In genomic region chr4:48081196-48081595, GRCh38 we compare ENCODE assay signal across 26 cellular contexts. TPM values are rescaled to one million over a fixed set of nuclear protein-coding genes. Genes with fewer than 3 reads are reported as not detected.
DNase-seq lines count a peak whose midpoint lies in the region; ATAC-seq and TF ChIP-seq lines count a peak whose summit lies in the region.
"Had no signal": no experiment of that assay in that cellular context is flagged by ENCODE, and none has a peak within 500 bp of the region (broad histone marks: within the 10 kb centered on the region; RNA-seq: fewer than 3 reads in every experiment).

No MANE protein-coding gene starts in this region.

- peaks cover 8% of the 10 kb centered on the region for H3F3A ChIP-seq in SK-N-SH (replicated peaks; ENCODE audit: insufficient read depth)

- no peak overlapping the region for H2AK5ac ChIP-seq in mesendoderm (ENCODE audit: low read length)

- H3K9me2 ChIP-seq in SK-N-SH = no peaks in the 10 kb centered on the region

- TF ChIP-seq EP300 in SK-N-SH (IDR thresholded peaks at IDR 0.05; ENCODE audit: borderline replicate concordance in 1 of 2, low read depth in 1 of 2, low read length in 1 of 2) = peak in 1 of 2 experiments; percentile 18; a peak in 1 of 4 replicates

- H3K27me3 ChIP-seq in SK-N-SH (ENCODE audit: insufficient read depth) (no peaks in the 10 kb centered on the region), mesendoderm (ENCODE audit: insufficient read depth, low read length, poor library complexity) (no peaks in the 10 kb centered on the region)
- H3K27me3 ChIP-seq: adrenal gland, BE2C, left lung, tibial nerve had no signal

- H3K9ac ChIP-seq in SK-N-SH (no peak overlapping the region), mesendoderm (ENCODE audit: low read length) (no peak overlapping the region)

- H3K79me2 ChIP-seq in SK-N-SH (ENCODE audit: insufficient read depth) (no peaks in the 10 kb centered on the region), mesendoderm (ENCODE audit: control insufficient read depth, insufficient read depth, low read length) (no peaks in the 10 kb centered on the region)

- 17% methylated on average over 1 of the region's 1 CpG for WGBS in SK-N-SH (ENCODE audit: low lambda C conversion rate)
- WGBS in mesendoderm (ENCODE audit: extremely low coverage, insufficient coverage, low lambda C conversion rate) = no CpG with 5 or more reads among the region's 1 CpG

- peaks cover 4 to 15% of the 10 kb centered on the region in 2 experiments; a peak in 2 of 4 replicates for H3K4me1 ChIP-seq in SK-N-SH (ENCODE audit: control insufficient read depth in 1 of 2, insufficient read depth in 2 of 2, low read depth in 1 of 2, low read length in 1 of 2)
- H3K4me1 ChIP-seq in mesendoderm (ENCODE audit: control insufficient read depth, low read depth, low read length) = peaks cover 2% of the 10 kb centered on the region
- H3K4me1 ChIP-seq: BE2C, left lung, psoas muscle, tibial nerve had no signal

- no peak overlapping the region for H2BK15ac ChIP-seq in mesendoderm (replicated peaks; ENCODE audit: low read depth)

- H3K9me3 ChIP-seq in SK-N-SH = no peaks in the 10 kb centered on the region
- H3K9me3 ChIP-seq: adrenal gland, BE2C, left lung, psoas muscle, tibial nerve had no signal

- H3K4me2 ChIP-seq in SK-N-SH (no peak overlapping the region; the same call in 1 of the 2 replicates), mesendoderm (ENCODE audit: low read length) (no peak overlapping the region)

- no peak overlapping the region for H3K4ac ChIP-seq in mesendoderm (ENCODE audit: low read depth, low read length)

- H2BK5ac ChIP-seq in mesendoderm (ENCODE audit: low read length) = no peak overlapping the region

- POLR2A ChIA-PET in SK-N-SH (lab: Yijun Ruan, JAX) = no interaction called here

- in situ Hi-C loops in ACHN (cut with HindIII; ENCODE audit: low pct_ligation_motif_present, low pct_unique_long_range_greater_than_20kb, low sequenced_read_pairs) = no loop called here

- no peak for TF ChIP-seq RAD21 in SK-N-SH (IDR thresholded peaks at IDR 0.05; ENCODE audit: low read length)

- H3K23ac ChIP-seq in mesendoderm (ENCODE audit: low read length) = no peak overlapping the region

- H3K79me1 ChIP-seq in mesendoderm (ENCODE audit: low read length) = no peaks in the 10 kb centered on the region

- no peak overlapping the region for H2BK120ac ChIP-seq in mesendoderm (ENCODE audit: low read depth, low read length)

- no peak overlapping the region for H4K5ac ChIP-seq in mesendoderm (ENCODE audit: low read length)

- H3K4me3 ChIP-seq in SK-N-SH (ENCODE audit: low read depth in 2 of 2, low read length in 1 of 2) = no peak overlapping the region
- no peak overlapping the region for H3K4me3 ChIP-seq in fibroblast of the aortic adventitia (ENCODE audit: low read depth, low read length)
- H3K4me3 ChIP-seq in mesendoderm (ENCODE audit: low read length) = no peak overlapping the region
- H3K4me3 ChIP-seq: adrenal gland, left lung, psoas muscle, SK-N-MC, tibial nerve had no signal

- H2AFZ ChIP-seq in SK-N-SH (ENCODE audit: low read depth) = no peak overlapping the region

- ATAC-seq in HG02759 (IDR thresholded peaks at IDR 0.05; ENCODE audit: unreplicated experiment) = no peak
- no peak for ATAC-seq in GM18907 (IDR thresholded peaks at IDR 0.05; ENCODE audit: unreplicated experiment)
- ATAC-seq: left lung, psoas muscle had no signal

- no peak overlapping the region for H3K56ac ChIP-seq in mesendoderm (ENCODE audit: low read length)

- H3K27ac ChIP-seq in SK-N-SH (ENCODE audit: low read depth in 2 of 2, low read length in 1 of 2) = peak overlapping the region in 1 of 2 experiments; percentile 39; a peak in 1 of 4 replicates
- H3K27ac ChIP-seq in mesendoderm (ENCODE audit: low read depth, low read length) = no peak overlapping the region
- H3K27ac ChIP-seq: adrenal gland, left lung, psoas muscle, SK-N-MC, tibial nerve had no signal

- DNase-seq in ACHN (peak; percentile 4), ELR (ENCODE audit: low read depth) (peak; percentile 55), SK-N-SH (no peak), fibroblast of the aortic adventitia (ENCODE audit: low read depth) (peak; percentile 54), mesendoderm (no peak), cerebellar nuclear complex (lab: John Stamatoyannopoulos, UW) (no peak)
- DNase-seq: activated CD4-positive, alpha-beta memory T cell treated with anti-CD3 and anti-CD28 coated beads for 36 hours; activated naive CD4-positive, alpha-beta T cell; adrenal gland; BE2C; COR-L47; DMS53; GDM1; hypothalamus; left lung; naive B cell; NCI-H1048; NCI-H1694 treated with DMSO at 0.1 percent for 48 hours; NCI-H510A treated with DMSO at 0.1 percent for 48 hours; occipital lobe; psoas muscle; stimulated activated CD4-positive, alpha-beta T cell treated with anti-CD3 and anti-CD28 coated beads, Interleukin-4, amount 100 ng/mL, for 24 hours had no signal

- H3K18ac ChIP-seq in mesendoderm (ENCODE audit: low read length) = no peak overlapping the region

- CTCF ChIA-PET in SK-N-SH (lab: Yijun Ruan, JAX) = interaction anchor here (2.0 kb wide), 1 partner anchor 78 kb away, joined by 9 read pairs; no protein-coding TSS in a partner anchor

- H4K20me1 ChIP-seq in SK-N-SH (ENCODE audit: insufficient read depth) = no peaks in the 10 kb centered on the region

- H3K36me3 ChIP-seq in SK-N-SH (replicated peaks in 1 of 2; ENCODE audit: control insufficient read depth in 1 of 2, insufficient read depth in 2 of 2, low read length in 1 of 2) = no peaks in the 10 kb centered on the region
- H3K36me3 ChIP-seq in mesendoderm (ENCODE audit: control insufficient read depth, insufficient read depth, low read length) = no peaks in the 10 kb centered on the region
- H3K36me3 ChIP-seq: adrenal gland, BE2C, left lung, tibial nerve had no signal

- no peak overlapping the region for H4K8ac ChIP-seq in mesendoderm (ENCODE audit: low read depth, low read length)

- no peak for TF ChIP-seq CTCF in SK-N-SH (IDR thresholded peaks at IDR 0.05)
- no peak for TF ChIP-seq CTCF in fibroblast of the aortic adventitia (IDR thresholded peaks at IDR 0.05; ENCODE audit: insufficient read depth, low read length)

TF ChIP-seq in SK-N-SH, 30 proteins besides CTCF, POLR2A, EP300 and RAD21:
- TF ChIP-seq, protein P1, sequence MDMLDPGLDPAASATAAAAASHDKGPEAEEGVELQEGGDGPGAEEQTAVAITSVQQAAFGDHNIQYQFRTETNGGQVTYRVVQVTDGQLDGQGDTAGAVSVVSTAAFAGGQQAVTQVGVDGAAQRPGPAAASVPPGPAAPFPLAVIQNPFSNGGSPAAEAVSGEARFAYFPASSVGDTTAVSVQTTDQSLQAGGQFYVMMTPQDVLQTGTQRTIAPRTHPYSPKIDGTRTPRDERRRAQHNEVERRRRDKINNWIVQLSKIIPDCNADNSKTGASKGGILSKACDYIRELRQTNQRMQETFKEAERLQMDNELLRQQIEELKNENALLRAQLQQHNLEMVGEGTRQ (IDR thresholded peaks at IDR 0.05; ENCODE audit: borderline replicate concordance, low read depth, low read length) = no peak
- TF ChIP-seq TEAD4 (IDR thresholded peaks at IDR 0.05; ENCODE audit: borderline replicate concordance, insufficient read depth) (0 out of 2 replicates have a peak, but pooled peaks have one; percentile 34), TCF12 (IDR thresholded peaks at IDR 0.05) (peak; percentile 42; the same call in 1 of the 2 replicates), YY1 (IDR thresholded peaks at IDR 0.05; ENCODE audit: low read depth) (no peak), MAX (IDR thresholded peaks at IDR 0.05; ENCODE audit: low read depth) (no peak), JUND (IDR thresholded peaks at IDR 0.05) (peak; percentile 39; the same call in 1 of the 2 replicates), NFIC (IDR thresholded peaks at IDR 0.05; ENCODE audit: borderline replicate concordance) (no peak), FOSL2 (IDR thresholded peaks at IDR 0.05; ENCODE audit: borderline replicate concordance, low read depth) (peak; percentile 50; the same call in 1 of the 2 replicates)

RNA-seq across cellular contexts. Expression of gene TXK, which starts 52.9 kb away (rescaled TPM):
- 0.60 and 0.61 TPM in 2 replicates for polyA plus RNA-seq in SK-N-SH (2012; rRNA removed)
- polyA plus RNA-seq in SK-N-SH (2012; cell fraction: cytosol; rRNA removed) = 0.66 and 0.72 TPM in 2 replicates
- 0.93 and 1.4 TPM in 2 replicates for polyA plus RNA-seq in SK-N-SH (2012; cell fraction: nucleus; rRNA removed)
- 0.25 and 0.90 TPM in 2 replicates for total RNA-seq in fibroblast of the aortic adventitia (ENCODE audit: low replicate concordance)
- polyA plus RNA-seq in mesendoderm (2013, experiment 1 of 2) = 0.06 TPM
- 0.07 TPM for polyA plus RNA-seq in mesendoderm (2013, experiment 2 of 2)

Comparison
In these comparisons a context has a peak if more than half of its experiments do, and no peak if none do; other contexts are left out.
1. DNase-seq: peak in ACHN (single experiment), ELR (single experiment) and fibroblast of the aortic adventitia (single experiment); none in SK-N-SH (single experiment), mesendoderm (single experiment) and cerebellar nuclear complex (0 of 2).